In the genomic region with DNA sequence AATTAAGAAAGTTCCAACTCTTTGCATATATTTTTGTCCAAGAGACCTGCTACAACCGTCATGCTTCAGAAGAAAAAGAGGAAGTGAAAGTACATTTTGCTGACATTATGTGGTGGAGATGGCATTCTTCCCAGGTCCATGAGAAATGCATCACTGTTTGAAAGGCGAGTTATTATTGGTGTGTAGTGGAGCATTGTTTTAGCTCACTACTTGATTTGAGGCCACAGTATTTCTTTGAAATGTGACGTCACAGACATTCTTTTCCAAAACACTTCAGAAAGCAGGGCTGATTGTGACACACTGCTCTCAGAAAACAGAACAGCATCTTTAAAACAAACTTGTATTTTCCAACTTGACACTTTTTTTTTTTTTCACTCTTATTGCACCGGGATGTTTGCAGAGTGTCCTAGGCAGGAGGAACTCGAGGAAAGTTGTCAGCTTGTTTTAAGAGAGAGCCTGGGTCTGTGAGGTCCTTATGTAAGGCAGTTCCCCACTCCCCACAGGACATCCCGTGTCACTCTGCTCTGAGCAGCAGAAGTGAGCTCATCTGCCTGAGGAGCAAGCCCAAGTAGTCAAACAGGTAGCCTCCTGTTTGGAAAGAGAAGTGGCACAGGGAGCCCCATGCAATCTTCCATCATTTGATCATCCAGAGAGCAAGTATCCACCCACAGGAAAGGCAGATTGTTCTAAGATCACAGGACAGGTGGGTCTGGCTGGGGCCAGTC, we compare ENCODE assay signal across 9 cellular contexts. TPM values are rescaled to one million over a fixed set of nuclear protein-coding genes. Genes with fewer than 3 reads are reported as not detected.
DNase-seq lines count a peak whose midpoint lies in the region; ATAC-seq and TF ChIP-seq lines count a peak whose summit lies in the region.
"Had no signal": no experiment of that assay in that cellular context is flagged by ENCODE, and none has a peak within 500 bp of the region (broad histone marks: within the 10 kb centered on the region; RNA-seq: fewer than 3 reads in every experiment).

No MANE protein-coding gene starts in this region.

- peak overlapping the region; percentile 95 for H3K27ac Mint-ChIP-seq in mesothelial cell of epicardium

- H3K27me3 Mint-ChIP-seq in mesothelial cell of epicardium (ENCODE audit: low read depth) = no peaks in the 10 kb centered on the region

- intact Hi-C loops in upper lobe of right lung (cut with DNase I) = no loop called here

- TF ChIP-seq CTCF in mesothelial cell of epicardium (IDR thresholded peaks at IDR 0.05; ENCODE audit: unreplicated experiment) = no peak
- no peak for TF ChIP-seq CTCF in upper lobe of right lung (IDR thresholded peaks at IDR 0.05)

- H3K4me3 ChIP-seq in upper lobe of right lung = peak overlapping the region; percentile 54

- H3K9me3 Mint-ChIP-seq in mesothelial cell of epicardium = peaks cover 6% of the 10 kb centered on the region

- H3K9me3 ChIP-seq in upper lobe of right lung = no peaks in the 10 kb centered on the region

- peak; percentile 75 to 83 for DNase-seq in AML-193 (lab: John Stamatoyannopoulos, UW)
- DNase-seq in OCI-M1 (lab: John Stamatoyannopoulos, UW) = peak; percentile 88
- DNase-seq in dermis blood vessel endothelial cell = peak; percentile 56
- no peak for DNase-seq in mesothelial cell of epicardium (ENCODE audit: low spot score in 2 of 2, unreplicated experiment in 2 of 2)
- DNase-seq in upper lobe of right lung = no peak
- no peak for DNase-seq in stimulated activated CD4-positive, alpha-beta T cell treated with anti-CD3 and anti-CD28 coated beads, Interleukin-1b, Interleukin-23, amount 100 ng/mL, for 48 hours

- peaks cover 3% of the 10 kb centered on the region for H3K36me3 Mint-ChIP-seq in mesothelial cell of epicardium
- H3K36me3 Mint-ChIP-seq: IgD-negative memory B cell had no signal

- peaks cover 13% of the 10 kb centered on the region for H3K4me1 ChIP-seq in upper lobe of right lung

- no peaks in the 10 kb centered on the region for H3K36me3 ChIP-seq in upper lobe of right lung

- ATAC-seq in GM18861 (IDR thresholded peaks at IDR 0.05; ENCODE audit: unreplicated experiment) (peak; percentile 96), HG03025 (IDR thresholded peaks at IDR 0.05; ENCODE audit: low FRiP score, unreplicated experiment) (peak; percentile 95), upper lobe of right lung (peak; percentile 85)

- peak overlapping the region; percentile 78 for H3K27ac ChIP-seq in upper lobe of right lung

- H3K4me3 Mint-ChIP-seq in mesothelial cell of epicardium = peak overlapping the region; percentile 75

- H3K4me1 Mint-ChIP-seq in mesothelial cell of epicardium = peaks cover 63% of the 10 kb centered on the region

- H3K27me3 ChIP-seq in upper lobe of right lung = no peaks in the 10 kb centered on the region

RNA-seq across cellular contexts. Expression of gene SPTLC3, which starts 1.1 kb away (rescaled TPM):
- total RNA-seq in dermis blood vessel endothelial cell (0.68 and 1.4 TPM in 2 replicates), mesothelial cell of epicardium (27.0 to 28.5 TPM (median 27.7 TPM) in 3 replicates), upper lobe of right lung (35.3 TPM)

Comparison
In these comparisons a context has a peak if more than half of its experiments do, and no peak if none do; other contexts are left out.
1. DNase-seq: peak in AML-193 (2 of 2), OCI-M1 (single experiment) and dermis blood vessel endothelial cell (single experiment); none in mesothelial cell of epicardium (0 of 2), upper lobe of right lung (single experiment) and stimulated activated CD4-positive, alpha-beta T cell treated with anti-CD3 and anti-CD28 coated beads, Interleukin-1b, Interleukin-23, amount 100 ng/mL, for 48 hours (single experiment).
2. RNA of gene SPTLC3, which starts 1.1 kb away (total RNA-seq): 35.3 TPM in upper lobe of right lung (single experiment) and 27.0 to 28.5 TPM in mesothelial cell of epicardium; 0.68 to 1.4 TPM in dermis blood vessel endothelial cell; every median in the first group is over 10 times any median in the second.
3. Peak in every context shown above with its lines, with median percentiles within 50 percentile points of each other: ATAC-seq.